8 cellular contexts compared by ENCODE assay signal in the genomic region with DNA sequence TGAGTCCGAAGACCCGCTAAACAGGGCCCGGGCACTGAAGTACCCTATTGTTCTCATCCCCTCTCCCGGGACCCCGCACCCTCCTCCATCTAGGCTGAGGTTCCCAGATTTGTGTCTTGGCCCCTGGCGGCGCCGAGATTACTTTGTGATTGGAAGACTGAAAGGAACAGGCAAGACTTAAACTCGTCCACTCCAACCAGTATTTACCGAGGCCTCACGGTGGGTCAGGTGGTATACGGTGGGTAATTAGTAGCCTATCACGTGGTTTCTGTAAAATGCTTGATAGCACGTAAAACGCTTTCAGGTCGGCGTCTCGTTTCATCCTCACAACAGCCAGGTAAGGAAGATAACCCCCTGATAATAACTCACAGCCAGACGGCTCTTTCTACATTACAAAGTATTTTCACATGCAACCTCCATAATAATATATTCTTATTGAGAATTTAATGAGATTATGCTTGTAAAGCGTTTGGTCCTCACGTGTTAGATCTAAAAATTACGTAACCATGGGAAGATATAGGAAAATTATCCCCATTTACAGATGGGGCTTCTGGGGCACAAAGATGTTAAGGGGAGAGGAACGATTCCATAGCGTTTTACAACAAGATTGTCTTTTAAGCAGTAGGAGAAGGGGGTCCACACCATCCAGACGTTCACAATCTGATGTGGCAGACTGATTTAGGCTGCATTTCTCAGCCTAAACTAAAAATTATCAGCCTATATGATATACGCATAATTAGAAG. TPM values are rescaled to one million over a fixed set of nuclear protein-coding genes. Genes with fewer than 3 reads are reported as not detected.
DNase-seq lines count a peak whose midpoint lies in the region; ATAC-seq, FAIRE-seq and TF ChIP-seq lines count a peak whose summit lies in the region.

No MANE protein-coding gene starts in this region.

- H3K36me3 Mint-ChIP-seq in activated T-helper 17 cell treated with anti-CD3 and anti-CD28 coated beads, Interleukin-2, amount 50 U/mL, for 72 hours (ENCODE audit: low read depth), result peaks cover 10% of the 10 kb centered on the region
- H3K36me3 Mint-ChIP-seq in natural killer cell, result no peaks in the 10 kb centered on the region

- H3K9me3 Mint-ChIP-seq in activated T-helper 17 cell treated with anti-CD3 and anti-CD28 coated beads, Interleukin-2, amount 50 U/mL, for 72 hours, result no peaks in the 10 kb centered on the region
- no peaks in the 10 kb centered on the region for H3K9me3 Mint-ChIP-seq in natural killer cell

- peaks cover 24% of the 10 kb centered on the region for H3K4me1 Mint-ChIP-seq in activated T-helper 17 cell treated with anti-CD3 and anti-CD28 coated beads, Interleukin-2, amount 50 U/mL, for 72 hours
- H3K4me1 Mint-ChIP-seq in natural killer cell, result peaks cover 35 to 39% of the 10 kb centered on the region in 2 donors

- DNase-seq in D721Med (ENCODE audit: insufficient read length, low spot score), result no peak
- DNase-seq in NCI-H526 treated with DMSO at 0.1 percent for 48 hours (lab: John Stamatoyannopoulos, UW), result peak; percentile 91
- peak; percentile 72 for DNase-seq in fibroblast of the aortic adventitia (ENCODE audit: low read depth)
- DNase-seq in natural killer cell, result no peak
- peak; percentile 64 for DNase-seq in ureter (ENCODE audit: low spot score)

- ATAC-seq in GM19463 (IDR thresholded peaks at IDR 0.05; ENCODE audit: unreplicated experiment), result peak; percentile 38
- ATAC-seq in HG03520 (IDR thresholded peaks at IDR 0.05; ENCODE audit: unreplicated experiment), result peak; percentile 59
- peak; percentile 76 for ATAC-seq in activated T-helper 17 cell treated with anti-CD3 and anti-CD28 coated beads, Interleukin-2, amount 50 U/mL, for 72 hours (replicated peaks)
- peak; percentile 54 to 79 (median 63) for ATAC-seq in natural killer cell

- peak overlapping the region; percentile 90 for H3K27ac Mint-ChIP-seq in activated T-helper 17 cell treated with anti-CD3 and anti-CD28 coated beads, Interleukin-2, amount 50 U/mL, for 72 hours
- H3K27ac Mint-ChIP-seq in natural killer cell, result peak overlapping the region; percentile 94 to 98

- peak; percentile 88 for FAIRE-seq in D721Med (lab: Jason Lieb, UNC)

- peak overlapping the region; percentile 91 for H3K4me3 Mint-ChIP-seq in activated T-helper 17 cell treated with anti-CD3 and anti-CD28 coated beads, Interleukin-2, amount 50 U/mL, for 72 hours
- H3K4me3 Mint-ChIP-seq in natural killer cell, result peak overlapping the region; percentile 97

- H3K4me3 ChIP-seq in fibroblast of the aortic adventitia (ENCODE audit: low read depth, low read length), result peak overlapping the region; percentile 95

- intact Hi-C loops in natural killer cell (cut with micrococcal nuclease), result loop anchor here (5.0 kb wide), 3 partner anchors 46 to 144 kb away; partner anchors contain the start of genes NCR3LG1 and RPS13

- TF ChIP-seq CTCF in D721Med (IDR thresholded peaks at IDR 0.05; ENCODE audit: insufficient read depth, missing control alignments), result no peak
- TF ChIP-seq CTCF in fibroblast of the aortic adventitia (IDR thresholded peaks at IDR 0.05; ENCODE audit: insufficient read depth, low read length), result no peak
- TF ChIP-seq CTCF in natural killer cell (IDR thresholded peaks at IDR 0.05), result no peak

- H3K27me3 Mint-ChIP-seq in activated T-helper 17 cell treated with anti-CD3 and anti-CD28 coated beads, Interleukin-2, amount 50 U/mL, for 72 hours, result no peaks in the 10 kb centered on the region
- H3K27me3 Mint-ChIP-seq in natural killer cell (ENCODE audit: low read depth in 2 of 2), result no peaks in the 10 kb centered on the region

RNA-seq across cellular contexts. Expression of gene PIK3C2A, which starts 0.6 kb away (rescaled TPM):
- total RNA-seq in activated T-helper 17 cell treated with anti-CD3 and anti-CD28 coated beads, Interleukin-2, amount 50 U/mL, for 72 hours, result 10 to 100 TPM; 22.3 to 40.4 TPM
- total RNA-seq in fibroblast of the aortic adventitia (ENCODE audit: low replicate concordance), result 41.0 and 60.0 TPM in 2 replicates
- 10 to 100 TPM; 68.2 to 82.3 (median 69.1) TPM for total RNA-seq in natural killer cell
- total RNA-seq in ureter, result 97.3 TPM

Comparison
In these comparisons a context has a peak if more than half of its experiments do, and no peak if none do; other contexts are left out.
1. DNase-seq: peak in NCI-H526 treated with DMSO at 0.1 percent for 48 hours (single experiment), fibroblast of the aortic adventitia (single experiment) and ureter (single experiment); none in D721Med (single experiment) and natural killer cell (single experiment).
2. Peak in every context shown above with its lines, with median percentiles within 50 percentile points of each other: ATAC-seq.